Comparison of ENCODE assay signal across 12 cellular contexts in the genomic region with DNA sequence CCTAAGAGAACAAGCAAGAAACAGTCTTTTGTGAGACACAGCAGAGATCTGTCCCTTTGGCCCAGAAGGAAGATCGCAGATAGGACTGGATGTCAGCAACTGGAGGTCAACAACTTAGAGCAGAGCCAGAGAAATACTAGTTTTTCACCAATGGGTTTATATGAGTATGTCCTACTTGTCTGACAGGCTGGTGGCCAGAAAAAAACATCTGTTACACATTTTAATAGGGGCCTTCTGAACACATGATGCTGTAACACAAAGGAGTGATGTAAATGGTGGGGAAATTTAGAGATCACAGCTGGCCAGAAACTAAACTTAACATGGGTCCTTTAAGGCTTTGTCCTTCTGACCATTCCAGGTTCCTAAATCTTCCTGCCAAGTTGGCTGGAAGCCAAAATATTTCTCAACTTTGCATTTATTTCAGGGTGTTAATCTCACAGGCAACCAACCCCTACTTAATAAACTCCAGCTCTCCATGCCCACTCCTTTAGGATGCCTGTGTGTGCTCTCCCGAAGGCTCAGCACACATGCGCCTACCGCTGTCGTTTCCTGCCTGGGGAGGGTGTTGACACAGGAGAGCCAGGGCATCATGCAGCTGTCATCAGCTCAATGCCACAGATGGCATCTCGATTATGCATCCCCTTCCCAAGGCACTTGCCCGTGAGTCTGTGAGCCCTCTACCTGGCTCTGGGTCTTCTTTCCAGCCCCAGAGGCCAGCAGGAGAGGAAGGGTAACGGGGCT.
A peak's percentile ranks its signal among the peaks of the same experiment; 100 is the strongest.
DNase-seq lines count a peak whose midpoint lies in the region; ATAC-seq and TF ChIP-seq lines count a peak whose summit lies in the region.
"Had no signal": no experiment of that assay in that cellular context is flagged by ENCODE, and none has a peak within 500 bp of the region (broad histone marks: within the 10 kb centered on the region; RNA-seq: fewer than 3 reads in every experiment).

No MANE protein-coding gene starts in this region.

- no peak overlapping the region for H3K27ac ChIP-seq in ovary
- peak overlapping the region in 1 of 2 donors; percentile 43 for H3K27ac ChIP-seq in coronary artery
- H3K27ac ChIP-seq: VCaP had no signal

- TF ChIP-seq CTCF in fibroblast of pulmonary artery (IDR thresholded peaks at IDR 0.05; ENCODE audit: low read length, missing control alignments) (no peak), ovary (IDR thresholded peaks at IDR 0.05) (no peak), coronary artery (IDR thresholded peaks at IDR 0.05) (no peak)

- no peaks in the 10 kb centered on the region for H3K27me3 Mint-ChIP-seq in T-helper 17 cell

- intact Hi-C loops in ovary (cut with DNase I), result loop anchor here (5.0 to 10.0 kb wide), 7 partner anchors 188 to 1222 kb away; a partner anchor contains a TSS

- TF ChIP-seq POLR2A in ovary (IDR thresholded peaks at IDR 0.05), result no peak

- no peaks in the 10 kb centered on the region for H3K36me3 ChIP-seq in ovary
- H3K36me3 ChIP-seq: tibial nerve had no signal

- 52 to 74% (median 73%) methylated on average over 8 of the region's 8 CpGs for WGBS in ovary, 3 donors

- peaks cover 10% of the 10 kb centered on the region for H3K4me1 ChIP-seq in ovary (ENCODE audit: insufficient read depth)

- H3K4me3 ChIP-seq in fibroblast of pulmonary artery (replicated peaks; ENCODE audit: low read depth, low read length) (no peak overlapping the region), ovary (no peak overlapping the region), coronary artery (no peak overlapping the region)
- H3K4me3 ChIP-seq: tibial nerve had no signal

- DNase-seq in COR-L47 (lab: John Stamatoyannopoulos, UW), result peak; percentile 58
- DNase-seq in NCI-H524 treated with DMSO at 0.1 percent for 48 hours (lab: John Stamatoyannopoulos, UW), result peak; percentile 80
- peak; percentile 97 for DNase-seq in fibroblast of pulmonary artery (ENCODE audit: low read depth)
- peak; percentile 22 to 48 (median 33) for DNase-seq in ovary
- DNase-seq in T-helper 17 cell, result no peak
- DNase-seq in NK-92 (lab: John Stamatoyannopoulos, UW; ENCODE audit: unreplicated experiment), result no peak
- no peak for DNase-seq in coronary artery (ENCODE audit: low spot score)
- DNase-seq: DND-41, H9 had no signal

- H3K9me3 ChIP-seq in ovary (peaks cover 0 to 6% of the 10 kb centered on the region in 2 donors), T-helper 17 cell (ENCODE audit: control insufficient read depth, low read length, poor library complexity, severe bottlenecking) (no peaks in the 10 kb centered on the region)

- H3K4me1 Mint-ChIP-seq in T-helper 17 cell, result no peaks in the 10 kb centered on the region

- H3K27me3 ChIP-seq in ovary, result no peaks in the 10 kb centered on the region
- H3K27me3 ChIP-seq: tibial nerve had no signal

- H3K27ac Mint-ChIP-seq in T-helper 17 cell, result no peak overlapping the region
- H3K27ac Mint-ChIP-seq: H9 had no signal

- no peaks in the 10 kb centered on the region for H3K36me3 Mint-ChIP-seq in T-helper 17 cell (ENCODE audit: low read depth)

- ATAC-seq in T-helper 17 cell (no peak), GM21360 (IDR thresholded peaks at IDR 0.05; ENCODE audit: unreplicated experiment) (no peak)

- no peak overlapping the region for H3K4me3 Mint-ChIP-seq in T-helper 17 cell
- H3K4me3 Mint-ChIP-seq: H9 had no signal

- no peak for TF ChIP-seq EP300 in ovary (IDR thresholded peaks at IDR 0.05)

Comparison
In these comparisons a context has a peak if more than half of its experiments do, and no peak if none do; other contexts are left out.
1. DNase-seq: peak in COR-L47 (single experiment), NCI-H524 treated with DMSO at 0.1 percent for 48 hours (single experiment), fibroblast of pulmonary artery (single experiment) and ovary (5 of 5); none in T-helper 17 cell (0 of 3), NK-92 (single experiment) and coronary artery (single experiment).